In the genomic region with DNA sequence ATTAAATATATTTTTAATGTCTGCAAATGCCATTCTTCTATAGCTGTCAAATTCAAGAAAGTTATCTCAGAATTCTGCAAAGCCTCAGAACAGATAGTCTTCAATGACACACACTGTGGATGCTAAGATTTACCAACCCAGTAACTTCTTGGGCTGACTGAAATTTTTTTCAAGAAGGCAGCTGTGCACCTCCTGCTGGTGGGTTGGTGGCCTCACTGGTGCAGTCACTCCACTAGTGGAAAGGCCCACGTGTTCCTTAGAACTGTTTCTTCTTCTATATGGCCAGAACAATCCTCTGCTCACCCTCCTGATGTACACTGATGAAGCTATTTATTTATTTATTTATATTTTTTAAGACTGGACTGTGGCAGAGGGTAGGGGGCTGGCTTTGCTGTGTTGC, we compare ENCODE assay signal across 10 cellular contexts. TPM values are rescaled to one million over a fixed set of nuclear protein-coding genes. Genes with fewer than 3 reads are reported as not detected.
DNase-seq lines count a peak whose midpoint lies in the region; TF ChIP-seq lines count a peak whose summit lies in the region.
"Had no signal": no experiment of that assay in that cellular context is flagged by ENCODE, and none has a peak within 500 bp of the region (broad histone marks: within the 10 kb centered on the region; RNA-seq: fewer than 3 reads in every experiment).

No MANE protein-coding gene starts in this region.

- no peaks in the 10 kb centered on the region for H3K36me3 ChIP-seq in A673 (ENCODE audit: insufficient read depth, low read length, poor library complexity, severe bottlenecking)
- H3K36me3 ChIP-seq in OCI-LY1 (ENCODE audit: insufficient read depth, low read length), result no peaks in the 10 kb centered on the region
- H3K36me3 ChIP-seq in fibroblast of lung (ENCODE audit: control insufficient read depth, insufficient read depth, low read length), result no peaks in the 10 kb centered on the region
- H3K36me3 ChIP-seq: pancreas had no signal

- no peak overlapping the region for H3K27ac ChIP-seq in A673 (ENCODE audit: low read depth, low read length, poor library complexity, severe bottlenecking)
- H3K27ac ChIP-seq in OCI-LY1 (ENCODE audit: low read depth, low read length, poor library complexity, severe bottlenecking), result no peak overlapping the region
- no peak overlapping the region for H3K27ac ChIP-seq in fibroblast of lung (ENCODE audit: insufficient read depth, low read length)
- H3K27ac ChIP-seq: epithelial cell of prostate, pancreas had no signal

- H3F3A ChIP-seq in OCI-LY1 (ENCODE audit: insufficient read depth, low read length), result no peaks in the 10 kb centered on the region

- DNase-seq in A673 (ENCODE audit: low spot score) (peak; percentile 35), fibroblast of lung (ENCODE audit: low read depth in 2 of 2) (no peak), ureter (ENCODE audit: low spot score) (no peak), kidney glomerular epithelial cell (lab: John Stamatoyannopoulos, UW) (no peak), NCI-H1048 (lab: John Stamatoyannopoulos, UW) (no peak), dedifferentiated amniotic fluid mesenchymal stem cell (ENCODE audit: extremely low spot score) (no peak)
- DNase-seq: pancreas had no signal

- CTCF ChIA-PET in A673 (lab: Charles Lee), result interaction anchor here (0.5 kb wide), 1 partner anchor 31 kb away, joined by 3 read pairs; no protein-coding TSS in a partner anchor

- H3K27me3 ChIP-seq in A673 (replicated peaks; ENCODE audit: insufficient read depth, low read depth, low read length, poor library complexity) (no peaks in the 10 kb centered on the region), OCI-LY1 (ENCODE audit: insufficient read depth, low read length) (no peaks in the 10 kb centered on the region), fibroblast of lung (ENCODE audit: control insufficient read depth, insufficient read depth, low read length) (no peaks in the 10 kb centered on the region)
- H3K27me3 ChIP-seq: pancreas had no signal

- no peak overlapping the region for H2AFZ ChIP-seq in OCI-LY1 (ENCODE audit: low read length)
- H2AFZ ChIP-seq in fibroblast of lung (ENCODE audit: low read length), result no peak overlapping the region

- TF ChIP-seq CTCF in A673 (conservative IDR thresholded peaks at IDR 0.05; ENCODE audit: low read depth, low read length) (peak; percentile 53), GM12874 (IDR thresholded peaks at IDR 0.05; ENCODE audit: insufficient read depth, low read depth, low read length) (peak; percentile 37; the same call in 1 of the 2 replicates), OCI-LY1 (IDR thresholded peaks at IDR 0.05; ENCODE audit: low read length) (peak; percentile 35; the same call in 1 of the 2 replicates), fibroblast of lung (conservative IDR thresholded peaks at IDR 0.05 in 1 of 2, IDR thresholded peaks at IDR 0.05 in 1 of 2; ENCODE audit: low read depth in 1 of 2, low read length in 2 of 2) (peak; percentile 12 to 34)

- no peak overlapping the region for H3K4me2 ChIP-seq in OCI-LY1 (ENCODE audit: low read length)
- H3K4me2 ChIP-seq in fibroblast of lung (ENCODE audit: extremely low read depth, insufficient read depth, low read length), result no peak overlapping the region

- H3K4me3 ChIP-seq in A673 (ENCODE audit: low read depth, low read length, poor library complexity, severe bottlenecking) (no peak overlapping the region), OCI-LY1 (ENCODE audit: low read depth, low read length, poor library complexity, severe bottlenecking) (no peak overlapping the region), fibroblast of lung (replicated peaks in 1 of 4; ENCODE audit: control extremely low read depth in 1 of 4, insufficient read depth in 1 of 4, low read depth in 3 of 4, low read length in 4 of 4) (no peak overlapping the region)
- H3K4me3 ChIP-seq: pancreas had no signal

- no peaks in the 10 kb centered on the region for H4K20me1 ChIP-seq in OCI-LY1 (ENCODE audit: insufficient read depth, low read length)
- H4K20me1 ChIP-seq in fibroblast of lung (ENCODE audit: control insufficient read depth, extremely low read depth, insufficient read depth, low read length), result no peaks in the 10 kb centered on the region

- POLR2A ChIA-PET in A673 (lab: Charles Lee; ENCODE audit: low non-redundant PET), result no interaction called here

- H3K4me1 ChIP-seq in A673 (ENCODE audit: insufficient read depth, low read length, poor library complexity, severe bottlenecking) (no peaks in the 10 kb centered on the region), OCI-LY1 (ENCODE audit: insufficient read depth, low read length, severe bottlenecking) (no peaks in the 10 kb centered on the region), fibroblast of lung (ENCODE audit: control insufficient read depth, extremely low read depth, insufficient read depth, low read length) (no peaks in the 10 kb centered on the region)

- H3K9me2 ChIP-seq in OCI-LY1 (ENCODE audit: low read depth, low read length), result no peaks in the 10 kb centered on the region

- H3K9ac ChIP-seq in OCI-LY1 (ENCODE audit: low read length) (no peak overlapping the region), fibroblast of lung (ENCODE audit: insufficient read depth, low read length) (no peak overlapping the region)

- intact Hi-C loops in A673 (cut with micrococcal nuclease; ENCODE audit: unreplicated experiment), result loop anchor here (10.0 kb wide), 1 partner anchor 352 kb away; no protein-coding TSS in a partner anchor

- no peaks in the 10 kb centered on the region for H3K9me3 ChIP-seq in A673 (ENCODE audit: low read depth, low read length, poor library complexity, severe bottlenecking)
- H3K9me3 ChIP-seq in OCI-LY1 (ENCODE audit: low read length), result no peaks in the 10 kb centered on the region
- no peaks in the 10 kb centered on the region for H3K9me3 ChIP-seq in fibroblast of lung (ENCODE audit: control insufficient read depth, insufficient read depth, low read depth, low read length)
- H3K9me3 ChIP-seq: pancreas had no signal

- no TSS peak for BruUV-seq in A673 (replicated peaks; lab: Mats Ljungman, UMichigan)

- H3K79me2 ChIP-seq in OCI-LY1 (ENCODE audit: insufficient read depth, low read length), result no peaks in the 10 kb centered on the region
- H3K79me2 ChIP-seq in fibroblast of lung (ENCODE audit: control insufficient read depth, insufficient read depth, low read length), result no peaks in the 10 kb centered on the region

RNA-seq across cellular contexts. Expression of gene C6orf58, which starts 29.8 kb away (rescaled TPM):
- total RNA-seq in A673 (2021), result 0.64 and 1.1 TPM in 2 replicates
- not detected in 2 replicates for total RNA-seq in fibroblast of lung
- 0.05 TPM in 1 of 2 replicates, not detected in the other for polyA plus RNA-seq in fibroblast of lung
- not detected in 2 replicates for polyA plus RNA-seq in fibroblast of lung (2012)
- polyA minus RNA-seq in fibroblast of lung (ENCODE audit: low replicate concordance), result not detected in 2 replicates
- total RNA-seq in ureter, result 0.55 TPM
